In genomic region chr19:34996978-34997640, GRCh38 we compare ENCODE assay signal across 9 cellular contexts. TPM values are rescaled to one million over a fixed set of nuclear protein-coding genes. Genes with fewer than 3 reads are reported as not detected.
A peak's percentile ranks its signal among the peaks of the same experiment; 100 is the strongest.
DNase-seq lines count a peak whose midpoint lies in the region; ATAC-seq and TF ChIP-seq lines count a peak whose summit lies in the region.
"Had no signal": no experiment of that assay in that cellular context is flagged by ENCODE, and none has a peak within 500 bp of the region (broad histone marks: within the 10 kb centered on the region; RNA-seq: fewer than 3 reads in every experiment).

No MANE protein-coding gene starts in this region.

- intact Hi-C loops in posterior vena cava (cut with DNase I): no loop called here

- 0 out of 3 replicates have a peak, but pooled peaks have one; percentile 21 for ATAC-seq in DND-41 (ENCODE audit: insufficient read depth, low read depth)

- H3K4me3 ChIP-seq in DND-41 (ENCODE audit: low read depth in 1 of 2, low read length in 2 of 2) (no peak overlapping the region), NB4 (ENCODE audit: low read depth, low read length) (no peak overlapping the region)
- H3K4me3 ChIP-seq in effector memory CD4-positive, alpha-beta T cell (ENCODE audit: insufficient read depth, low read depth, low read length, poor library complexity, severe bottlenecking): no peak overlapping the region

- peaks cover 10% of the 10 kb centered on the region for H3K36me3 ChIP-seq in DND-41 (ENCODE audit: insufficient read depth, low read length)
- no peaks in the 10 kb centered on the region for H3K36me3 ChIP-seq in effector memory CD4-positive, alpha-beta T cell (ENCODE audit: control insufficient read depth, insufficient read depth, low read length)

- H4K20me1 ChIP-seq in DND-41 (ENCODE audit: insufficient read depth, low read length): peaks cover 10% of the 10 kb centered on the region

- TF ChIP-seq POLR2A in NB4 (IDR thresholded peaks at IDR 0.05; ENCODE audit: extremely low read depth, insufficient read length): no peak

- H3K27ac ChIP-seq in DND-41 (ENCODE audit: low read length): peak overlapping the region; percentile 80
- H3K27ac ChIP-seq in effector memory CD4-positive, alpha-beta T cell (ENCODE audit: insufficient read depth, low read length, poor library complexity, severe bottlenecking): peak overlapping the region; percentile 47

- H3K27me3 ChIP-seq in DND-41 (ENCODE audit: insufficient read depth, low read length, poor library complexity): no peaks in the 10 kb centered on the region
- H3K27me3 ChIP-seq in effector memory CD4-positive, alpha-beta T cell (replicated peaks; ENCODE audit: control insufficient read depth, insufficient read depth, low read length, poor library complexity, severe bottlenecking): no peaks in the 10 kb centered on the region

- no peaks in the 10 kb centered on the region for H3K9me3 ChIP-seq in DND-41 (ENCODE audit: insufficient read depth, low read length, severe bottlenecking)
- H3K9me3 ChIP-seq in effector memory CD4-positive, alpha-beta T cell (ENCODE audit: control insufficient read depth, low read length): no peaks in the 10 kb centered on the region

- no peak for TF ChIP-seq CTCF in DND-41 (IDR thresholded peaks at IDR 0.05; ENCODE audit: borderline replicate concordance, extremely low read depth, low read length, poor library complexity, severe bottlenecking)
- no peak for TF ChIP-seq CTCF in NB4 (IDR thresholded peaks at IDR 0.05; ENCODE audit: low read depth, low read length)

- H3K79me2 ChIP-seq in DND-41 (ENCODE audit: insufficient read depth, low read length): peaks cover 27% of the 10 kb centered on the region

- H2AFZ ChIP-seq in DND-41 (ENCODE audit: low read depth, low read length): peak overlapping the region; percentile 82

- peak overlapping the region; percentile 21 for H3K9ac ChIP-seq in DND-41 (ENCODE audit: low read depth, low read length)

- peaks cover 59% of the 10 kb centered on the region for H3K4me1 ChIP-seq in DND-41 (ENCODE audit: insufficient read depth, low read length)
- H3K4me1 ChIP-seq in effector memory CD4-positive, alpha-beta T cell (ENCODE audit: control insufficient read depth, insufficient read depth, low read length, poor library complexity, severe bottlenecking): peaks cover 53% of the 10 kb centered on the region

- peak overlapping the region; percentile 31 for H3K4me2 ChIP-seq in DND-41 (ENCODE audit: insufficient read depth, low read length)

- DNase-seq in DND-41 (peak; percentile 39), NB4 (ENCODE audit: low read depth) (peak; percentile 23), posterior vena cava (ENCODE audit: low spot score) (peak; percentile 24), glomerular visceral epithelial cell (ENCODE audit: extremely low spot score) (no peak), globus pallidus (ENCODE audit: low spot score) (no peak), NCI-H1694 (lab: John Stamatoyannopoulos, UW) (no peak), foreskin melanocyte (no peak)
- no peak for DNase-seq in effector memory CD4-positive, alpha-beta T cell
- DNase-seq: NCI-H2081 treated with DMSO at 0.1 percent for 48 hours had no signal

RNA-seq across cellular contexts. Expression of gene GRAMD1A, which starts 3.0 kb away (rescaled TPM):
- total RNA-seq in posterior vena cava: 10 to 100 TPM; 83.0 to 87.0 TPM

RNA-seq across cellular contexts. Expression of gene ZNF792, which starts 33.1 kb away (rescaled TPM):
- 1 to 10 TPM; 4.9 to 6.2 TPM for total RNA-seq in posterior vena cava

RNA-seq across cellular contexts. Expression of gene SCN1B, which starts 33.2 kb away (rescaled TPM):
- 10 to 100 TPM; 30.8 to 42.4 TPM for total RNA-seq in posterior vena cava

RNA-seq across cellular contexts. Expression of gene HPN, which starts 44.4 kb away (rescaled TPM):
- total RNA-seq in posterior vena cava: 1 to 10 TPM in 1 of 2 donors, under 1 TPM in 1; 1.00 to 1.7 TPM

Comparison
In these comparisons a context has a peak if more than half of its experiments do, and no peak if none do; other contexts are left out.
1. DNase-seq: peak in DND-41 (single experiment), NB4 (single experiment) and posterior vena cava (single experiment); none in effector memory CD4-positive, alpha-beta T cell (0 of 3), glomerular visceral epithelial cell (single experiment), globus pallidus (single experiment), NCI-H1694 (single experiment) and foreskin melanocyte (single experiment).